8 cellular contexts compared by ENCODE assay signal in the genomic region with DNA sequence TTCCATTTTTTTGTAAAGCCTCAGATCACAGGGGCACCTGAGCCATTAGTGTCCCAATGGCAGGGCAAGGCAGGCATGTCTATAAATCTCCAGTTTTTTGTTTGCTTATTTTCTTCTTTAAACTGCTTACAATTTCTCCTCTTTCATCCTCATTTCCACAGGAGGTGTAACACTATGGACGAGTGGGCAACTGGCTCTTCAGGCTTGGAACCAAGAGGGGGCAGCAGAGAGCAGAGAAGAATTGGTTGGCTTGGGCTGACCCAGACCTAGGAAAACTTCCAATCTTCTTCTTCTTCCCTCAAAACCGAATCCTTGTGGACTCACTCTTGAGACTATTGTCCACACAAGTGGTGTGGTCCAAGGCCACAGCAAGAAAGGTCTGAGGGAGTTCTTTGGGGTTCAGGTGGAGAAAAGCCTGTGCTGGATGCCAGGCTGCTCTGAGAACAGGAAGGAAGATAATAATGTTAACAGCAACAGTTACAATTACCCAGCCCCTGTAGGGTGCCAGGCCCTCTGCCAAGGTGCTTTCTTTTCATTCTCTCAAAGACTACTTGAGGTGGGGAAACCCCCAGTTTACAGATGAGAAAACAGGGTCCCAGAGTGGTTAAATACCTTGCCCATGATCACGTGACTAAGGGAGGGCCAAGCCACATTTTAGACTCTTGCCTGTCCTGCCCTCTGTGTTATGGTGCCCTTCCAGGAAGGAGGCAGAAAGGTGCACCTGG.
DNase-seq lines count a peak whose midpoint lies in the region; ATAC-seq, FAIRE-seq and TF ChIP-seq lines count a peak whose summit lies in the region.

No MANE protein-coding gene starts in this region.

- FAIRE-seq in A549 (lab: Jason Lieb, UNC) = peak; percentile 78
- FAIRE-seq in pancreas (lab: Jason Lieb, UNC) = no peak

- ATAC-seq in A549 (peak; percentile 87 to 97), HG02870 (IDR thresholded peaks at IDR 0.05; ENCODE audit: unreplicated experiment) (peak; percentile 71), pancreas (peak; percentile 86 to 96 (median 94)), HG03457 (IDR thresholded peaks at IDR 0.05; ENCODE audit: unreplicated experiment) (no peak)
- ATAC-seq in activated T-cell treated with anti-CD3 and anti-CD28 coated beads, Interleukin-2, amount 50 U/mL, for 4 hours = peak in 1 of 2 donors; percentile 57

- peak; percentile 72 to 78 for TF ChIP-seq RAD21 in A549 (conservative IDR thresholded peaks at IDR 0.05 in 1 of 2, IDR thresholded peaks at IDR 0.05 in 1 of 2)

- H3K4me2 ChIP-seq in A549 = no peak overlapping the region

- H3K27ac ChIP-seq in A549 (no peak overlapping the region), pancreas (no peak overlapping the region)

- TF ChIP-seq POLR2A in A549 (IDR thresholded peaks at IDR 0.05; ENCODE audit: low read length) = no peak

- H3K9me3 Mint-ChIP-seq in activated T-cell treated with anti-CD3 and anti-CD28 coated beads, Interleukin-2, amount 50 U/mL, for 4 hours = no peaks in the 10 kb centered on the region

- H3K9me3 ChIP-seq in A549 = no peaks in the 10 kb centered on the region
- no peaks in the 10 kb centered on the region for H3K9me3 ChIP-seq in pancreas

- no peak overlapping the region for H3K4me3 Mint-ChIP-seq in activated T-cell treated with anti-CD3 and anti-CD28 coated beads, Interleukin-2, amount 50 U/mL, for 4 hours

- H3K27me3 Mint-ChIP-seq in activated T-cell treated with anti-CD3 and anti-CD28 coated beads, Interleukin-2, amount 50 U/mL, for 4 hours (ENCODE audit: low read depth) = peaks cover 4% of the 10 kb centered on the region

- peak; percentile 67 for TF ChIP-seq CTCF in A549 (IDR thresholded peaks at IDR 0.05)
- peak; percentile 86 for TF ChIP-seq CTCF in GM12864 (IDR thresholded peaks at IDR 0.05; ENCODE audit: low read depth, low read length, missing control alignments)
- peak; percentile 68 to 82 (median 76) for TF ChIP-seq CTCF in pancreas (IDR thresholded peaks at IDR 0.05)

- H3K36me3 Mint-ChIP-seq in activated T-cell treated with anti-CD3 and anti-CD28 coated beads, Interleukin-2, amount 50 U/mL, for 4 hours (ENCODE audit: insufficient read depth) = no peaks in the 10 kb centered on the region

- 19% methylated on average over 3 of the region's 3 CpGs for WGBS in A549 (ENCODE audit: missing lambda C conversion rate)
- 30 to 34% methylated on average over 3 of the region's 3 CpGs for WGBS in pancreas, 2 donors

- TF ChIP-seq EP300 in A549 (IDR thresholded peaks at IDR 0.05) = no peak

- no peaks in the 10 kb centered on the region for H3K4me1 Mint-ChIP-seq in activated T-cell treated with anti-CD3 and anti-CD28 coated beads, Interleukin-2, amount 50 U/mL, for 4 hours (ENCODE audit: low read depth)

- no peaks in the 10 kb centered on the region for H3K36me3 ChIP-seq in pancreas

- POLR2A ChIA-PET in A549 (lab: Yijun Ruan, JAX) = no interaction called here

- H3K4me1 ChIP-seq in A549 (no peaks in the 10 kb centered on the region), pancreas (no peaks in the 10 kb centered on the region)

- CTCF ChIA-PET in A549 (lab: Yijun Ruan, JAX) = interaction anchor here (0.8 to 1.9 kb wide), 8 partner anchors 29 to 246 kb away, joined by 3 to 10 read pairs (median 5); no protein-coding TSS in a partner anchor

- H3K4me3 ChIP-seq in A549 (no peak overlapping the region), GM12864 (ENCODE audit: low read depth, low read length) (no peak overlapping the region), pancreas (no peak overlapping the region)

- intact Hi-C loops in pancreas (cut with DNase I) = loop anchor here in 2 of 3 donors (5.0 to 10.0 kb wide), 2 partner anchors 237 to 241 kb away; no protein-coding TSS in a partner anchor

- peak; percentile 51 to 55 for DNase-seq in A549 (ENCODE audit: low read depth in 1 of 2, low spot score in 1 of 2)
- no peak for DNase-seq in GM12864 (ENCODE audit: low read depth)
- peak; percentile 5 for DNase-seq in NCI-H226
- DNase-seq in activated T-cell treated with anti-CD3 and anti-CD28 coated beads, Interleukin-2, amount 50 U/mL, for 4 hours = peak; percentile 7
- DNase-seq in glomerular visceral epithelial cell (ENCODE audit: extremely low spot score) = peak; percentile 56
- DNase-seq in pancreas = peak in 5 of 6 donors; percentile 43 to 82 (median 64)

- H3K27me3 ChIP-seq in pancreas = no peaks in the 10 kb centered on the region

TF ChIP-seq in A549, 52 proteins besides CTCF, POLR2A, EP300 and RAD21:
- TF ChIP-seq JUN (IDR thresholded peaks at IDR 0.05) (no peak), ZFP36 (IDR thresholded peaks at IDR 0.05; ENCODE audit: borderline replicate concordance, partially characterized antibody) (no peak), CHD4 (IDR thresholded peaks at IDR 0.05; ENCODE audit: borderline replicate concordance) (no peak), SMC3 (IDR thresholded peaks at IDR 0.05) (peak; percentile 77), ESRRA (IDR thresholded peaks at IDR 0.05; ENCODE audit: borderline replicate concordance, low read length) (no peak), NR3C1 (IDR thresholded peaks at IDR 0.05) (no peak)
